In genomic region chr4:170805352-170805751, GRCh38 we compare ENCODE assay signal across 18 cellular contexts.
"Had no signal": no experiment of that assay in that cellular context is flagged by ENCODE, and none has a peak within 500 bp of the region (broad histone marks: within the 10 kb centered on the region; RNA-seq: fewer than 3 reads in every experiment).

No MANE protein-coding gene starts in this region.

- H3K27me3 ChIP-seq: dorsolateral prefrontal cortex, gastroesophageal sphincter, heart right ventricle, tibial nerve, uterus had no signal

- H3K4me1 ChIP-seq: gastroesophageal sphincter, heart right ventricle, tibial nerve, uterus had no signal

- H3K4me3 Mint-ChIP-seq: activated CD4-positive, alpha-beta memory T cell treated with anti-CD3 and anti-CD28 coated beads, Interleukin-2, amount 10 ng/mL, durations not matched to agents 7 days and 5 days; activated T-cell treated with anti-CD3 and anti-CD28 coated beads, Interleukin-2, amount 50 U/mL, for 24 hours; memory B cell; naive thymus-derived CD4-positive, alpha-beta T cell; stimulated activated memory B cell treated with anti-CD40 and anti-IgM and Interleukin-4, amounts not matched to agents 10 μg/mL and 1 μg/mL and 100 μg/mL, for 72 hours had no signal

- H3K27me3 Mint-ChIP-seq: activated CD4-positive, alpha-beta memory T cell treated with anti-CD3 and anti-CD28 coated beads, Interleukin-2, amount 10 ng/mL, durations not matched to agents 7 days and 5 days; activated T-cell treated with anti-CD3 and anti-CD28 coated beads, Interleukin-2, amount 50 U/mL, for 24 hours; memory B cell; naive thymus-derived CD4-positive, alpha-beta T cell; stimulated activated memory B cell treated with anti-CD40 and anti-IgM and Interleukin-4, amounts not matched to agents 10 μg/mL and 1 μg/mL and 100 μg/mL, for 72 hours had no signal

- H3K27ac ChIP-seq: dorsolateral prefrontal cortex, gastroesophageal sphincter, heart right ventricle, tibial nerve, uterus had no signal

- H3K4me1 Mint-ChIP-seq: activated CD4-positive, alpha-beta memory T cell treated with anti-CD3 and anti-CD28 coated beads, Interleukin-2, amount 10 ng/mL, durations not matched to agents 7 days and 5 days; memory B cell; naive thymus-derived CD4-positive, alpha-beta T cell; stimulated activated memory B cell treated with anti-CD40 and anti-IgM and Interleukin-4, amounts not matched to agents 10 μg/mL and 1 μg/mL and 100 μg/mL, for 72 hours had no signal

- H3K9me3 ChIP-seq: gastroesophageal sphincter, mucosa of descending colon, tibial nerve, uterus had no signal

- DNase-seq: activated CD4-positive, alpha-beta memory T cell treated with anti-CD3 and anti-CD28 coated beads, Interleukin-2, amount 10 ng/mL, durations not matched to agents 7 days and 5 days; activated naive CD4-positive, alpha-beta T cell treated with anti-CD3 and anti-CD28 coated beads, Interleukin-2, amount 50 U/mL, for 16 hours; activated T-cell treated with anti-CD3 and anti-CD28 coated beads, Interleukin-2, amount 50 U/mL, for 24 hours; dorsolateral prefrontal cortex; heart right ventricle; kidney glomerular epithelial cell; left ventricle myocardium superior; mucosa of descending colon; naive thymus-derived CD4-positive, alpha-beta T cell; retina; T1000; uterus had no signal

- FAIRE-seq: astrocyte, bronchial epithelial cell had no signal

- H3K4me3 ChIP-seq: dorsolateral prefrontal cortex, gastroesophageal sphincter, heart right ventricle, mucosa of descending colon, tibial nerve, uterus had no signal

- ATAC-seq: gastroesophageal sphincter; heart right ventricle; left ventricle myocardium superior; mucosa of descending colon; naive thymus-derived CD4-positive, alpha-beta T cell; stimulated activated memory B cell treated with anti-CD40 and anti-IgM and Interleukin-4, amounts not matched to agents 10 μg/mL and 1 μg/mL and 100 μg/mL, for 72 hours had no signal

- H3K36me3 ChIP-seq: gastroesophageal sphincter, heart right ventricle, tibial nerve, uterus had no signal

- H3K27ac Mint-ChIP-seq: activated CD4-positive, alpha-beta memory T cell treated with anti-CD3 and anti-CD28 coated beads, Interleukin-2, amount 10 ng/mL, durations not matched to agents 7 days and 5 days; activated T-cell treated with anti-CD3 and anti-CD28 coated beads, Interleukin-2, amount 50 U/mL, for 24 hours; memory B cell; naive thymus-derived CD4-positive, alpha-beta T cell; stimulated activated memory B cell treated with anti-CD40 and anti-IgM and Interleukin-4, amounts not matched to agents 10 μg/mL and 1 μg/mL and 100 μg/mL, for 72 hours had no signal
